ENCODE assay signal across 13 cellular contexts in genomic region chr12:99271071-99271470, GRCh38.
"Had no signal": no experiment of that assay in that cellular context is flagged by ENCODE, and none has a peak within 500 bp of the region (broad histone marks: within the 10 kb centered on the region; RNA-seq: fewer than 3 reads in every experiment).

No MANE protein-coding gene starts in this region.

- H3K4me3 ChIP-seq: esophagus squamous epithelium, sigmoid colon had no signal

- H3K36me3 ChIP-seq: brain microvascular endothelial cell, esophagus squamous epithelium, sigmoid colon had no signal

- H3K4me1 ChIP-seq: esophagus squamous epithelium, sigmoid colon had no signal

- H3K27ac ChIP-seq: brain microvascular endothelial cell, esophagus squamous epithelium, sigmoid colon had no signal

- H3K9me3 ChIP-seq: esophagus squamous epithelium had no signal

- DNase-seq: activated CD4-positive, alpha-beta T cell treated with anti-CD3 and anti-CD28 coated beads, Interleukin-2, amount 50 U/mL, for 4 hours; activated effector memory CD4-positive, alpha-beta T cell treated with anti-CD3 and anti-CD28 coated beads, Interleukin-2, amount 50 U/mL, for 16 hours; activated T-cell treated with anti-CD3 and anti-CD28 coated beads, Interleukin-2, amount 50 U/mL, for 24 hours; amniotic stem cell; brain microvascular endothelial cell; endodermal cell; esophagus squamous epithelium; foreskin fibroblast; head of caudate nucleus; sigmoid colon; stimulated activated CD4-positive, alpha-beta T cell treated with anti-CD3 and anti-CD28 coated beads, Interleukin-2, amount 100 ng/mL, for 48 hours; stimulated activated naive CD4-positive, alpha-beta T cell treated with Interleukin-2 at 50 U/mL for 16 hours; trophoblast cell had no signal

- H3K27me3 ChIP-seq: brain microvascular endothelial cell, esophagus squamous epithelium, sigmoid colon had no signal
